Comparison of ENCODE assay signal across 15 cellular contexts in the genomic region with DNA sequence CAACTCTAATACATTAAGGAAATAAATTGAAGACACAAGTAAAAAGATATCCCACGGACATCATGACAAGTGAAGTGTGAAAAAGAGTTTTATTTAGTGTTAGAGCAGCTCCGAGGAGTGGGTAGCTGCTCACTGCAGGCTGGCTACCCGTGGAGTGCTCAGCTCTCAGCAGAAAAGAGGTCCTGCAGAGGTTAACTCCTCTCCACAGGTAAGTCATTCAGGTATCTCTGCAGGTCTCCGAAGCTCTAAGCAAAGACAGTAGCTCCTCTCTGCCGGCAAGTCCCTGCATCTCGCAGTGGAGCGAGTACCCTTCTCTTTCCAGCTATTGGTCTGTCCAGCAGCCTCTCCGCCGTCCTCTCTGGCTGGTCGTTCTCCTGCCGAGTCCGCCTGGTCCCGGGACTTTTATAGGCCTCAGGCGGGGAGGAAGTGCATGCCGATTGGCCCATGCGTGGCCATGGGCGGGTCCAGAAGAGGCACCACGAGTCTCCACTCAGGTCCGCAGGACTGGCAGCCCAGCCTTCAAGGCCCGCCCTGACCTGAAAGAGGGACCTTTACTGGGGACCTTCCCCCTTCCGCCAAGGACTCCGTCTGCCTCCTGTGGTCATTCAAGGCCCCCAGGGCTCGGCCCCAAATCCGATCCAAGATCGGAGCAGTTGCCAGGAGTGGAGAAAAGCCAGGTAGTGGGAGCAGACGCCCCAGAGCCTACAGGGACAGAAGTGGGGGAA. TPM values are rescaled to one million over a fixed set of nuclear protein-coding genes. Genes with fewer than 3 reads are reported as not detected.
DNase-seq lines count a peak whose midpoint lies in the region; ATAC-seq, FAIRE-seq and TF ChIP-seq lines count a peak whose summit lies in the region.
"Had no signal": no experiment of that assay in that cellular context is flagged by ENCODE, and none has a peak within 500 bp of the region (broad histone marks: within the 10 kb centered on the region; RNA-seq: fewer than 3 reads in every experiment).

No MANE protein-coding gene starts in this region.

- RAD21 ChIA-PET in HCT116 (lab: Charles Lee; ENCODE audit: low non-redundant PET in 1 of 2, low total read pairs in 2 of 2, uncharacterized antibody in 2 of 2, unreplicated experiment in 2 of 2), result no interaction called here

- in situ Hi-C loops in K562 (cut with MboI), result no loop called here

- 28% methylated on average over 25 of the region's 26 CpGs for WGBS in K562 (ENCODE audit: insufficient coverage, low coverage, missing lambda C conversion rate)

- H3K9ac ChIP-seq in HCT116 (ENCODE audit: low read length), result no peak overlapping the region
- peak overlapping the region in 1 of 2 experiments; percentile 41; a peak in 1 of 4 replicates for H3K9ac ChIP-seq in K562 (ENCODE audit: insufficient read depth in 1 of 2, low read depth in 2 of 2, low read length in 2 of 2)

- H3K4me3 Mint-ChIP-seq in glutamatergic neuron (ENCODE audit: unreplicated experiment), result no peak overlapping the region
- H3K4me3 Mint-ChIP-seq: activated naive CD4-positive, alpha-beta T cell treated with anti-CD3 and anti-CD28 coated beads, Interleukin-2, amount 50 U/mL, for 24 hours had no signal

- no peaks in the 10 kb centered on the region; a peak in 1 of 4 replicates for H3K9me3 ChIP-seq in HCT116 (ENCODE audit: control insufficient read depth in 1 of 2, insufficient read depth in 1 of 2, low read depth in 1 of 2, low read length in 2 of 2)
- peaks cover 3% of the 10 kb centered on the region; the same call in 1 of the 2 replicates for H3K9me3 ChIP-seq in K562 (replicated peaks; ENCODE audit: control insufficient read depth, insufficient read depth, low read depth, low read length)

- TF ChIP-seq POLR2A in HCT116 (IDR thresholded peaks at IDR 0.05; ENCODE audit: borderline replicate concordance, extremely low read depth, insufficient read depth, insufficient read length), result no peak
- TF ChIP-seq POLR2A in K562 (conservative IDR thresholded peaks at IDR 0.05), result peak; percentile 56; the same call in 1 of the 2 replicates

- POLR2A ChIA-PET in HCT116 (lab: Charles Lee), result no interaction called here
- POLR2A ChIA-PET in K562 (lab: Yijun Ruan, JAX), result interaction anchor here (0.6 to 1.0 kb wide), 2 partner anchors 15 to 22 kb away, joined by 3 to 4 read pairs; no protein-coding TSS in a partner anchor

- H3K27me3 Mint-ChIP-seq in glutamatergic neuron (ENCODE audit: unreplicated experiment), result peaks cover 1% of the 10 kb centered on the region

- intact Hi-C loops in HCT116 (cut with micrococcal nuclease), result loop anchor here (10.0 kb wide), 1 partner anchor 285 kb away; no protein-coding TSS in a partner anchor
- intact Hi-C loops in K562 (cut with micrococcal nuclease), result no loop called here

- H3K27ac Mint-ChIP-seq in glutamatergic neuron (ENCODE audit: unreplicated experiment), result no peak overlapping the region
- H3K27ac Mint-ChIP-seq: activated naive CD4-positive, alpha-beta T cell treated with anti-CD3 and anti-CD28 coated beads, Interleukin-2, amount 50 U/mL, for 24 hours had no signal

- H3K4me2 ChIP-seq in HCT116 (ENCODE audit: low read length) (no peak overlapping the region), K562 (ENCODE audit: insufficient read depth, low read length) (peak overlapping the region; percentile 53)
- H3K4me2 ChIP-seq: smooth muscle cell had no signal

- no peak overlapping the region for H3K27ac ChIP-seq in HCT116 (ENCODE audit: low read depth, low read length)
- no peak overlapping the region for H3K27ac ChIP-seq in K562 (ENCODE audit: extremely low read depth, low read depth, low read length)

- H4K20me1 ChIP-seq in HCT116 (ENCODE audit: insufficient read depth) (no peaks in the 10 kb centered on the region), K562 (replicated peaks; ENCODE audit: control insufficient read depth, insufficient read depth, low read length) (no peaks in the 10 kb centered on the region)

- BruUV-seq in HCT116 (replicated peaks; lab: Mats Ljungman, UMichigan) (no TSS peak), K562 (replicated peaks; lab: Mats Ljungman, UMichigan) (TSS peak; percentile 76)

- H3K27me3 ChIP-seq in HCT116 (ENCODE audit: insufficient read depth, low read length) (no peaks in the 10 kb centered on the region), K562 (ENCODE audit: control insufficient read depth in 2 of 2, insufficient read depth in 2 of 2, low read length in 2 of 2) (no peaks in the 10 kb centered on the region)

- H2AFZ ChIP-seq in HCT116 (ENCODE audit: low read depth, low read length, poor library complexity, severe bottlenecking) (no peak overlapping the region), K562 (ENCODE audit: low read depth, low read length) (peak overlapping the region; percentile 21)

- FAIRE-seq in K562 (lab: Jason Lieb, UNC), result no peak
- FAIRE-seq: HTR-8/SVneo had no signal

- no peak for TF ChIP-seq RAD21 in HCT116 (IDR thresholded peaks at IDR 0.05; ENCODE audit: low read depth)
- no peak for TF ChIP-seq RAD21 in K562 (CRISPR knock-in tag; conservative IDR thresholded peaks at IDR 0.05 in 1 of 2, IDR thresholded peaks at IDR 0.05 in 1 of 2)

- H3K9me3 Mint-ChIP-seq in glutamatergic neuron (ENCODE audit: unreplicated experiment), result peaks cover 3% of the 10 kb centered on the region
- H3K9me3 Mint-ChIP-seq: activated naive CD4-positive, alpha-beta T cell treated with anti-CD3 and anti-CD28 coated beads, Interleukin-2, amount 50 U/mL, for 24 hours had no signal

- no peaks in the 10 kb centered on the region for H3K9me1 ChIP-seq in K562 (ENCODE audit: control insufficient read depth, insufficient read depth, low read length)

- DNase-seq in EH (ENCODE audit: low read depth), result peak; percentile 24
- DNase-seq in HCT116 (ENCODE audit: low read depth, low spot score), result no peak
- DNase-seq in K562 (ENCODE audit: extremely low read depth in 1 of 4, low spot score in 3 of 4), result peak in 3 of 4 experiments; percentile 24 to 58 (median 54)
- peak; percentile 63 for DNase-seq in left kidney (ENCODE audit: low read depth, low spot score)
- DNase-seq in foreskin fibroblast, result no peak
- DNase-seq in glutamatergic neuron, result no peak
- no peak for DNase-seq in NCI-H1105 (lab: John Stamatoyannopoulos, UW)
- no peak for DNase-seq in GOT3 (lab: John Stamatoyannopoulos, UW)
- DNase-seq: Calu3, NCI-H2171, SW 1271 had no signal

- peaks cover 5% of the 10 kb centered on the region for H3K4me1 Mint-ChIP-seq in glutamatergic neuron (ENCODE audit: low read depth, unreplicated experiment)

- CTCF ChIA-PET in HCT116 (lab: Charles Lee) (no interaction called here), K562 (lab: Yijun Ruan, JAX; ENCODE audit: low intra/inter-chr PET ratio) (no interaction called here)

- H3K36me3 ChIP-seq in HCT116 (ENCODE audit: control insufficient read depth in 1 of 2, insufficient read depth in 2 of 2, low read length in 2 of 2) (no peaks in the 10 kb centered on the region), K562 (ENCODE audit: control insufficient read depth, insufficient read depth, low read length) (no peaks in the 10 kb centered on the region)

- H3K4me3 ChIP-seq in HCT116 (replicated peaks in 1 of 2; ENCODE audit: low read depth in 1 of 2, low read length in 2 of 2), result no peak overlapping the region
- no peak overlapping the region for H3K4me3 ChIP-seq in K562
- H3K4me3 ChIP-seq in foreskin fibroblast (ENCODE audit: low read depth in 1 of 2, low read length in 2 of 2), result no peak overlapping the region
- H3K4me3 ChIP-seq: smooth muscle cell had no signal

- no peaks in the 10 kb centered on the region for H3K9me2 ChIP-seq in HCT116 (ENCODE audit: insufficient read depth)

- ATAC-seq in HCT116 (peak; percentile 69; the same call in 1 of the 2 replicates), K562 (peak; percentile 90)

- TF ChIP-seq EP300 in K562 (IDR thresholded peaks at IDR 0.05; ENCODE audit: low read length), result no peak

- no peak for TF ChIP-seq CTCF in HCT116 (IDR thresholded peaks at IDR 0.05 in 2 of 3, conservative IDR thresholded peaks at IDR 0.05 in 1 of 3; ENCODE audit: borderline replicate concordance in 1 of 3, insufficient read depth in 1 of 3, low read depth in 2 of 3, low read length in 2 of 3)
- TF ChIP-seq CTCF in K562 (IDR thresholded peaks at IDR 0.05 in 2 of 3, conservative IDR thresholded peaks at IDR 0.05 in 1 of 3; ENCODE audit: insufficient read depth in 2 of 3, low read depth in 1 of 3, low read length in 3 of 3), result no peak
- no peak for TF ChIP-seq CTCF in foreskin fibroblast (IDR thresholded peaks at IDR 0.05; ENCODE audit: low read depth, low read length)
- TF ChIP-seq CTCF in glutamatergic neuron (IDR thresholded peaks at IDR 0.05; ENCODE audit: partially characterized antibody, unreplicated experiment), result no peak

- peaks cover 5% of the 10 kb centered on the region for H3K36me3 Mint-ChIP-seq in glutamatergic neuron (ENCODE audit: unreplicated experiment)
- H3K36me3 Mint-ChIP-seq: activated naive CD4-positive, alpha-beta T cell treated with anti-CD3 and anti-CD28 coated beads, Interleukin-2, amount 50 U/mL, for 24 hours had no signal

- no peaks in the 10 kb centered on the region for H3K79me2 ChIP-seq in HCT116 (ENCODE audit: insufficient read depth, low read length)
- no peaks in the 10 kb centered on the region for H3K79me2 ChIP-seq in K562 (ENCODE audit: control insufficient read depth, insufficient read depth, low read length)

- H3K4me1 ChIP-seq in HCT116 (ENCODE audit: control insufficient read depth in 1 of 2, insufficient read depth in 2 of 2, low read length in 2 of 2) (no peaks in the 10 kb centered on the region), K562 (replicated peaks in 1 of 2; ENCODE audit: control insufficient read depth in 2 of 2, insufficient read depth in 2 of 2, low read length in 2 of 2) (peaks cover 0 to 11% of the 10 kb centered on the region in 2 experiments; a peak in 2 of 5 replicates)

RNA-seq across cellular contexts. Expression of a gene that starts 29.9 kb away (rescaled TPM):
- 11.7 TPM for total RNA-seq in HCT116 (2021; ENCODE audit: unreplicated experiment)
- 6.9 and 7.3 TPM in 2 replicates for polyA plus RNA-seq in HCT116 (2012)
- total RNA-seq in K562 (2011; cell fraction: chromatin; rRNA removed; ENCODE audit: low replicate concordance), result 237 and 332 TPM in 2 replicates
- 194 and 284 TPM in 2 replicates for total RNA-seq in K562 (2011; cell fraction: nucleolus; rRNA removed)
- 242 and 248 TPM in 2 replicates for total RNA-seq in K562 (2011; cell fraction: nucleoplasm; rRNA removed)
- 39.4 and 46.8 TPM in 2 replicates for total RNA-seq in K562 (2014; rRNA removed)
- 17.1 and 18.5 TPM in 2 replicates for total RNA-seq in K562 (2014; rRNA removed; fragmentation: Illumina TruSeq; extraction: Trizol)
- 29.4 and 29.6 TPM in 2 replicates for total RNA-seq in K562 (2015; rRNA removed; fragmentation: Illumina TruSeq; extraction: Trizol)
- total RNA-seq in K562 (2021), result 42.7 and 50.7 TPM in 2 replicates
- polyA plus RNA-seq in K562 (2011; rRNA removed), result 18.9 and 25.6 TPM in 2 replicates
- 13.6 and 19.3 TPM in 2 replicates for polyA plus RNA-seq in K562 (2011; cell fraction: cytosol; rRNA removed)
- polyA plus RNA-seq in K562 (2011; cell fraction: nucleus; rRNA removed), result 99.2 and 210 TPM in 2 replicates
- 62.1 and 65.7 TPM in 2 replicates for polyA plus RNA-seq in K562 (2012)
- 32.7 and 35.3 TPM in 2 replicates for polyA plus RNA-seq in K562 (2014; fragmentation: Illumina TruSeq; extraction: Trizol)
- polyA plus RNA-seq in K562 (2014; fragmentation: Nextera tagmentation; extraction: Ambion mirVana), result 1 to 10 TPM; 3.7 to 3.9 TPM
- polyA plus RNA-seq in K562 (2014; rRNA removed), result 86.7 and 88.7 TPM in 2 replicates
- 6.0 and 15.6 TPM in 2 replicates for polyA minus RNA-seq in K562 (2011; rRNA and poly(A)+ RNA removed)
- polyA minus RNA-seq in K562 (2011; cell fraction: cytosol; rRNA and poly(A)+ RNA removed), result 7.2 and 20.7 TPM in 2 replicates
- 54.0 and 85.9 TPM in 2 replicates for polyA minus RNA-seq in K562 (2011; cell fraction: nucleus; rRNA and poly(A)+ RNA removed)
- 37.9 TPM for total RNA-seq in glutamatergic neuron (ENCODE audit: unreplicated experiment)
- total RNA-seq: kidney epithelial cell, smooth muscle cell had no signal
- polyA plus RNA-seq: smooth muscle cell had no signal

Comparison
In these comparisons a context has a peak if more than half of its experiments do, and no peak if none do; other contexts are left out.
1. DNase-seq: peak in EH (single experiment), K562 (3 of 4) and left kidney (single experiment); none in HCT116 (single experiment), foreskin fibroblast (0 of 2), glutamatergic neuron (single experiment), NCI-H1105 (single experiment) and GOT3 (single experiment).